ENCODE assay signal across 9 cellular contexts in genomic region chr4:13705521-13706035, GRCh38.
DNase-seq lines count a peak whose midpoint lies in the region; ATAC-seq and TF ChIP-seq lines count a peak whose summit lies in the region.
"Had no signal": no experiment of that assay in that cellular context is flagged by ENCODE, and none has a peak within 500 bp of the region (broad histone marks: within the 10 kb centered on the region; RNA-seq: fewer than 3 reads in every experiment).

No MANE protein-coding gene starts in this region.

- DNase-seq in A172 (ENCODE audit: low spot score) (peak; percentile 58), NCI-H1694 treated with DMSO at 0.1 percent for 48 hours (lab: John Stamatoyannopoulos, UW) (peak; percentile 66), lower lobe of right lung (peak; percentile 61), immature natural killer cell (no peak), globus pallidus (ENCODE audit: low spot score) (no peak), SIG-M5 (lab: John Stamatoyannopoulos, UW) (no peak)
- DNase-seq: NCI-H1436 had no signal

- H3K9me3 Mint-ChIP-seq in immature natural killer cell: peaks cover 0 to 5% (median 0%) of the 10 kb centered on the region in 6 donors

- H3K9me3 ChIP-seq in duodenal mucosa (ENCODE audit: control insufficient read depth in 1 of 2, low read length in 2 of 2) (no peaks in the 10 kb centered on the region), lower lobe of right lung (no peaks in the 10 kb centered on the region)

- H3K36me3 ChIP-seq in duodenal mucosa (ENCODE audit: control insufficient read depth in 1 of 2, insufficient read depth in 2 of 2, low read length in 2 of 2) (no peaks in the 10 kb centered on the region), lower lobe of right lung (no peaks in the 10 kb centered on the region)

- TF ChIP-seq CTCF in lower lobe of right lung (IDR thresholded peaks at IDR 0.05): no peak

- no peak overlapping the region for H3K4me3 Mint-ChIP-seq in immature natural killer cell

- peaks cover 2 to 11% (median 5%) of the 10 kb centered on the region in 3 donors for H3K27me3 Mint-ChIP-seq in immature natural killer cell (ENCODE audit: low read depth in 3 of 3)

- peak overlapping the region in 1 of 2 donors; percentile 6 for H3K9ac ChIP-seq in duodenal mucosa (ENCODE audit: low read depth in 1 of 2, low read length in 2 of 2)

- H3K27ac ChIP-seq in duodenal mucosa (ENCODE audit: low read depth, low read length) (peak overlapping the region; percentile 37), lower lobe of right lung (peak overlapping the region; percentile 18)

- H3K4me3 ChIP-seq in duodenal mucosa (ENCODE audit: low read depth in 1 of 2, low read length in 2 of 2) (peak overlapping the region in 1 of 2 donors; percentile 22), lower lobe of right lung (peak overlapping the region; percentile 6)

- peak; percentile 82 to 91 for ATAC-seq in lower lobe of right lung
- no peak for ATAC-seq in HG02759 (IDR thresholded peaks at IDR 0.05; ENCODE audit: unreplicated experiment)

- H3K4me1 ChIP-seq in duodenal mucosa (ENCODE audit: control insufficient read depth in 1 of 2, insufficient read depth in 2 of 2, low read length in 2 of 2): peaks cover 40 to 42% of the 10 kb centered on the region in 2 donors
- H3K4me1 ChIP-seq in lower lobe of right lung: no peaks in the 10 kb centered on the region

- peaks cover 0 to 5% (median 0%) of the 10 kb centered on the region in 3 donors for H3K36me3 Mint-ChIP-seq in immature natural killer cell

- no peak overlapping the region for H3K27ac Mint-ChIP-seq in immature natural killer cell

- intact Hi-C loops in lower lobe of right lung (cut with DNase I): no loop called here

- H3K4me1 Mint-ChIP-seq in immature natural killer cell: no peaks in the 10 kb centered on the region

- no peaks in the 10 kb centered on the region for H3K27me3 ChIP-seq in duodenal mucosa (ENCODE audit: control insufficient read depth in 1 of 2, insufficient read depth in 2 of 2, low read length in 2 of 2)
- H3K27me3 ChIP-seq in lower lobe of right lung (ENCODE audit: low read depth): no peaks in the 10 kb centered on the region

Comparison
In these comparisons a context has a peak if more than half of its experiments do, and no peak if none do; other contexts are left out.
1. DNase-seq: peak in A172 (single experiment), NCI-H1694 treated with DMSO at 0.1 percent for 48 hours (single experiment) and lower lobe of right lung (single experiment); none in immature natural killer cell (0 of 3), globus pallidus (single experiment) and SIG-M5 (single experiment).